ENCODE assay signal across 26 cellular contexts in the genomic region with DNA sequence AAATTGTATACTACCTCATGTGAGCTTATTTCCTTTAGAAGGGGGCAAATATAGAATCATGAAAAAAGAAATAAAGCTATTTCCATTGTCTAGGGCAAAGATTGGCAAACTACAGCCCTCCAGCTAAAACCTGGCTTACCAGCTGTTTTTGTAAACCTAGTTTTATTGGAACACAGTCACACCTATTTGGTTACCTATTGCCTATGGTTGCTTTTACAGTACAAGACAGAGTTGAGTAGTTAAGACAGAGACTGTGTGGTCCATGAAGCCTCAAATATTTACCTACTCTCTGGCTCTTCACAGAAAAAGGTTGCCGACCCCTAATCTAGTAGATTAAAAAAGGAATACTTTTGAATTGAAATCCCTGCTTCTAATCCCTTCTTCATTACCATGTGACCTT.
"Had no signal": no experiment of that assay in that cellular context is flagged by ENCODE, and none has a peak within 500 bp of the region (broad histone marks: within the 10 kb centered on the region; RNA-seq: fewer than 3 reads in every experiment).

No MANE protein-coding gene starts in this region.

- H3K36me3 ChIP-seq: heart left ventricle, lower lobe of right lung, upper lobe of left lung, vagina had no signal

- H3K4me3 Mint-ChIP-seq: activated CD8-positive, alpha-beta T cell treated with anti-CD3 and anti-CD28 coated beads for 36 hours; activated naive CD8-positive, alpha-beta T cell treated with anti-CD3 and anti-CD28 coated beads, Interleukin-2, amount 50 U/mL, for 24 hours; activated T-helper 17 cell treated with anti-CD3 and anti-CD28 coated beads, Interleukin-2, amount 50 U/mL, for 72 hours; endodermal cell; nephron; stimulated activated effector memory CD8-positive, alpha-beta T cell treated with anti-CD3 and anti-CD28 coated beads, Interleukin-12 subunit alpha, Interleukin-12 subunit beta, amount 100 ng/mL, for 72 hours; stimulated activated naive CD8-positive, alpha-beta T cell treated with anti-CD3 and anti-CD28 coated beads, Interleukin-15, amount 100 ng/mL, for 72 hours had no signal

- H3K4me1 Mint-ChIP-seq: endodermal cell, nephron had no signal

- H3K27ac ChIP-seq: heart left ventricle, lower lobe of right lung, skin epidermis, upper lobe of left lung, vagina had no signal

- H3K9me3 ChIP-seq: upper lobe of left lung, vagina had no signal

- H3K27ac Mint-ChIP-seq: activated naive CD8-positive, alpha-beta T cell treated with anti-CD3 and anti-CD28 coated beads, Interleukin-2, amount 50 U/mL, for 24 hours; activated T-helper 17 cell treated with anti-CD3 and anti-CD28 coated beads, Interleukin-2, amount 50 U/mL, for 72 hours; endodermal cell; nephron; stimulated activated effector memory CD8-positive, alpha-beta T cell treated with anti-CD3 and anti-CD28 coated beads, Interleukin-12 subunit alpha, Interleukin-12 subunit beta, amount 100 ng/mL, for 72 hours; stimulated activated naive CD8-positive, alpha-beta T cell treated with anti-CD3 and anti-CD28 coated beads, Interleukin-15, amount 100 ng/mL, for 72 hours had no signal

- H3K4me3 ChIP-seq: heart left ventricle, lower lobe of right lung, skin epidermis, upper lobe of left lung, vagina had no signal

- H3K27me3 ChIP-seq: heart left ventricle, upper lobe of left lung, vagina had no signal

- H3K4me1 ChIP-seq: lower lobe of right lung, vagina had no signal

- ATAC-seq: activated naive CD8-positive, alpha-beta T cell treated with anti-CD3 and anti-CD28 coated beads, Interleukin-2, amount 50 U/mL, for 24 hours; heart left ventricle; left lobe of liver; lower lobe of right lung; sciatic nerve; stimulated activated naive CD8-positive, alpha-beta T cell treated with anti-CD3 and anti-CD28 coated beads, Interleukin-15, amount 100 ng/mL, for 72 hours had no signal

- H3K36me3 Mint-ChIP-seq: stimulated activated effector memory CD8-positive, alpha-beta T cell treated with anti-CD3 and anti-CD28 coated beads, Interleukin-12 subunit alpha, Interleukin-12 subunit beta, amount 100 ng/mL, for 72 hours had no signal

- H3K27me3 Mint-ChIP-seq: activated CD8-positive, alpha-beta T cell treated with anti-CD3 and anti-CD28 coated beads for 36 hours; activated naive CD8-positive, alpha-beta T cell treated with anti-CD3 and anti-CD28 coated beads, Interleukin-2, amount 50 U/mL, for 24 hours; activated T-helper 17 cell treated with anti-CD3 and anti-CD28 coated beads, Interleukin-2, amount 50 U/mL, for 72 hours; stimulated activated naive CD8-positive, alpha-beta T cell treated with anti-CD3 and anti-CD28 coated beads, Interleukin-15, amount 100 ng/mL, for 72 hours had no signal

- DNase-seq: activated CD4-positive, alpha-beta T cell treated with anti-CD3 and anti-CD28 coated beads, Interleukin-2, amount 50 U/mL, for 1 hour; activated CD4-positive, CD25-positive, alpha-beta regulatory T cell treated with anti-CD3 and anti-CD28 coated beads, Interleukin-2, amount 50 U/mL, for 72 hours; activated gamma-delta T cell treated with Interleukin-2 at 50 U/mL for 16 hours; activated naive CD4-positive, alpha-beta T cell treated with anti-CD3 and anti-CD28 coated beads, Interleukin-2, amount 50 U/mL, for 16 hours; activated naive CD8-positive, alpha-beta T cell treated with anti-CD3 and anti-CD28 coated beads, Interleukin-2, amount 50 U/mL, for 24 hours; activated T-cell treated with anti-CD3 and anti-CD28 coated beads for 4 hours; amygdala; caudate nucleus; endodermal cell; heart left ventricle; lower lobe of right lung; mesenchymal stem cell; posterior cingulate gyrus; stimulated activated CD4-positive, alpha-beta T cell treated with anti-CD3 and anti-CD28 coated beads, Interleukin-4, amount 100 ng/mL, for 24 hours; stimulated activated naive CD8-positive, alpha-beta T cell treated with anti-CD3 and anti-CD28 coated beads, Interleukin-15, amount 100 ng/mL, for 72 hours; substantia nigra; SW 1271; upper lobe of left lung had no signal
